In genomic region chr13:45989607-45990006, GRCh38 we compare ENCODE assay signal across 16 cellular contexts.
DNase-seq lines count a peak whose midpoint lies in the region; ATAC-seq, FAIRE-seq and TF ChIP-seq lines count a peak whose summit lies in the region.
"Had no signal": no experiment of that assay in that cellular context is flagged by ENCODE, and none has a peak within 500 bp of the region (broad histone marks: within the 10 kb centered on the region; RNA-seq: fewer than 3 reads in every experiment).

No MANE protein-coding gene starts in this region.

- H3K4me3 ChIP-seq in brain microvascular endothelial cell (ENCODE audit: low read depth, low read length) = no peak overlapping the region
- H3K4me3 ChIP-seq in foreskin fibroblast (ENCODE audit: low read depth in 1 of 2, low read length in 2 of 2) = no peak overlapping the region
- no peak overlapping the region for H3K4me3 ChIP-seq in small intestine (ENCODE audit: low read depth in 1 of 2, low read length in 2 of 2)
- H3K4me3 ChIP-seq: K562 had no signal

- TF ChIP-seq CTCF in brain microvascular endothelial cell (IDR thresholded peaks at IDR 0.05; ENCODE audit: low read depth, low read length, missing control alignments) (no peak), foreskin fibroblast (IDR thresholded peaks at IDR 0.05; ENCODE audit: low read depth, low read length) (no peak)

- H3K27me3 ChIP-seq in brain microvascular endothelial cell (replicated peaks) (no peaks in the 10 kb centered on the region), small intestine (ENCODE audit: control insufficient read depth in 2 of 2, insufficient read depth in 2 of 2, low read length in 2 of 2) (no peaks in the 10 kb centered on the region)
- H3K27me3 ChIP-seq: foreskin keratinocyte had no signal

- no peak overlapping the region for H3K27ac ChIP-seq in brain microvascular endothelial cell
- no peak overlapping the region for H3K27ac ChIP-seq in small intestine (ENCODE audit: low read depth in 1 of 2, low read length in 1 of 2)
- H3K27ac ChIP-seq: foreskin keratinocyte, parathyroid adenoma had no signal

- peaks cover 19% of the 10 kb centered on the region for H3K36me3 ChIP-seq in brain microvascular endothelial cell (replicated peaks)
- peaks cover 2 to 11% of the 10 kb centered on the region in 2 donors for H3K36me3 ChIP-seq in small intestine (ENCODE audit: control insufficient read depth in 2 of 2, insufficient read depth in 2 of 2, low read length in 2 of 2)

- no peak for ATAC-seq in GM19397 (IDR thresholded peaks at IDR 0.05; ENCODE audit: unreplicated experiment)
- no peak for ATAC-seq in GM19351 (IDR thresholded peaks at IDR 0.05; ENCODE audit: unreplicated experiment)
- ATAC-seq: activated T-cell treated with anti-CD3 and anti-CD28 coated beads, Interleukin-2, amount 50 U/mL, for 4 hours; foreskin keratinocyte; K562 had no signal

- H3K9me3 ChIP-seq in small intestine (ENCODE audit: control insufficient read depth, low read depth) = no peaks in the 10 kb centered on the region

- FAIRE-seq in small intestine (lab: Jason Lieb, UNC) = peak; percentile 51
- FAIRE-seq: GM12892, K562, urothelium cell line had no signal

- DNase-seq in EL (peak; percentile 13), brain microvascular endothelial cell (peak; percentile 0), foreskin fibroblast (peak; percentile 63 to 86), small intestine (no peak), NCI-H2227 (lab: John Stamatoyannopoulos, UW; ENCODE audit: unreplicated experiment) (no peak)
- DNase-seq: activated T-cell treated with anti-CD3 and anti-CD28 coated beads, Interleukin-2, amount 50 U/mL, for 4 hours; CD8-positive, alpha-beta memory T cell; dermis blood vessel endothelial cell; NCI-H1417 had no signal

- in situ Hi-C loops in brain microvascular endothelial cell (cut with HindIII; ENCODE audit: low pct_ligation_motif_present, low sequenced_read_pairs) = no loop called here

- H3K4me1 ChIP-seq in small intestine (ENCODE audit: control insufficient read depth in 2 of 2, insufficient read depth in 1 of 2, low read depth in 1 of 2, low read length in 1 of 2) = no peaks in the 10 kb centered on the region
- H3K4me1 ChIP-seq: foreskin keratinocyte, parathyroid adenoma had no signal

Comparison
In these comparisons a context has a peak if more than half of its experiments do, and no peak if none do; other contexts are left out.
1. DNase-seq: peak in EL (single experiment), brain microvascular endothelial cell (single experiment) and foreskin fibroblast (2 of 2); none in small intestine (single experiment) and NCI-H2227 (single experiment).